25 cellular contexts compared by ENCODE assay signal in genomic region chr20:45085867-45086266, GRCh38. TPM values are rescaled to one million over a fixed set of nuclear protein-coding genes. Genes with fewer than 3 reads are reported as not detected.
DNase-seq lines count a peak whose midpoint lies in the region; ATAC-seq and TF ChIP-seq lines count a peak whose summit lies in the region.
"Had no signal": no experiment of that assay in that cellular context is flagged by ENCODE, and none has a peak within 500 bp of the region (broad histone marks: within the 10 kb centered on the region; RNA-seq: fewer than 3 reads in every experiment).

No MANE protein-coding gene starts in this region.

- H3K9ac ChIP-seq in BLaER1 = no peak overlapping the region

- peaks cover 7% of the 10 kb centered on the region for H3K9me3 Mint-ChIP-seq in memory B cell

- no peaks in the 10 kb centered on the region for H3K79me2 ChIP-seq in DOHH2 (ENCODE audit: control insufficient read depth, low read length)
- H3K79me2 ChIP-seq: hepatocyte had no signal

- peak overlapping the region; percentile 56 for H3K4me2 ChIP-seq in BLaER1
- no peak overlapping the region for H3K4me2 ChIP-seq in DOHH2 (ENCODE audit: low read length)
- H3K4me2 ChIP-seq: hepatocyte had no signal

- 92% methylated on average over 1 of the region's 1 CpG for WGBS in prostate gland

- H3K4me1 ChIP-seq in BLaER1 = peaks cover 13% of the 10 kb centered on the region
- peaks cover 22% of the 10 kb centered on the region for H3K4me1 ChIP-seq in DOHH2 (ENCODE audit: control insufficient read depth, low read length)
- H3K4me1 ChIP-seq in prostate gland (replicated peaks) = no peaks in the 10 kb centered on the region
- H3K4me1 ChIP-seq: uterus had no signal

- H3K27ac ChIP-seq in BLaER1 (no peak overlapping the region), DOHH2 (ENCODE audit: low read depth, low read length) (no peak overlapping the region), prostate gland (no peak overlapping the region)
- H3K27ac ChIP-seq: hepatocyte, uterus, VCaP had no signal

- no peaks in the 10 kb centered on the region for H4K20me1 ChIP-seq in BLaER1
- H4K20me1 ChIP-seq in DOHH2 (ENCODE audit: control insufficient read depth, insufficient read depth, low read depth, low read length) = no peaks in the 10 kb centered on the region

- TF ChIP-seq POLR2A in prostate gland (IDR thresholded peaks at IDR 0.05) (no peak), GM18505 (IDR thresholded peaks at IDR 0.05; ENCODE audit: borderline replicate concordance, extremely low read depth, insufficient read depth, insufficient read length) (no peak)

- H3K27me3 Mint-ChIP-seq in memory B cell = no peaks in the 10 kb centered on the region
- H3K27me3 Mint-ChIP-seq: progenitor cell of endocrine pancreas had no signal

- peaks cover 30% of the 10 kb centered on the region for H3K36me3 ChIP-seq in BLaER1
- peaks cover 55% of the 10 kb centered on the region for H3K36me3 ChIP-seq in DOHH2 (ENCODE audit: control insufficient read depth, low read length)
- H3K36me3 ChIP-seq in prostate gland = no peaks in the 10 kb centered on the region
- H3K36me3 ChIP-seq: uterus had no signal

- intact Hi-C loops in prostate gland (cut with DNase I) = no loop called here

- H3K9me2 ChIP-seq in DOHH2 (replicated peaks; ENCODE audit: control insufficient read depth, low read length) = no peaks in the 10 kb centered on the region

- peaks cover 32% of the 10 kb centered on the region for H3K36me3 Mint-ChIP-seq in memory B cell

- H3K27me3 ChIP-seq in BLaER1 = no peaks in the 10 kb centered on the region
- no peaks in the 10 kb centered on the region for H3K27me3 ChIP-seq in DOHH2 (ENCODE audit: control insufficient read depth, low read length)
- no peaks in the 10 kb centered on the region for H3K27me3 ChIP-seq in prostate gland (replicated peaks; ENCODE audit: insufficient read depth)
- H3K27me3 ChIP-seq: hepatocyte, MG63, uterus had no signal

- ATAC-seq in memory B cell (ENCODE audit: low read depth) (no peak), HG02759 (IDR thresholded peaks at IDR 0.05; ENCODE audit: unreplicated experiment) (no peak), GM18505 (IDR thresholded peaks at IDR 0.05; ENCODE audit: unreplicated experiment) (no peak)
- ATAC-seq: left ventricle myocardium superior had no signal

- DNase-seq in SK-MEL-5 (ENCODE audit: low read depth, low spot score) (peak; percentile 29), memory B cell (ENCODE audit: low spot score in 2 of 2) (no peak), prostate gland (ENCODE audit: low spot score) (no peak), SHP77 (lab: John Stamatoyannopoulos, UW) (no peak)
- DNase-seq: activated CD4-positive, alpha-beta T cell treated with anti-CD3 and anti-CD28 coated beads, Interleukin-2, amount 50 U/mL, for 4 hours; activated naive CD4-positive, alpha-beta T cell treated with anti-CD3 and anti-CD28 coated beads, Interleukin-2, amount 50 U/mL, for 16 hours; cerebellar nuclear complex; erythroblast; foreskin fibroblast; GF-D8; left ventricle myocardium superior; MG63; NCI-H1436 treated with DMSO at 0.1 percent for 48 hours; NCI-H510A treated with DMSO at 0.1 percent for 48 hours; uterus had no signal

- in situ Hi-C loops in SK-MEL-5 (cut with HindIII; ENCODE audit: low pct_unique_long_range_greater_than_20kb, low sequenced_read_pairs) = no loop called here

- peak overlapping the region; percentile 72 for H3K27ac Mint-ChIP-seq in memory B cell
- H3K27ac Mint-ChIP-seq: progenitor cell of endocrine pancreas; T-helper 2 cell treated with Interferon-gamma antibody and Interleukin-4, amounts not matched to agents 5 μg/mL and 100 μg/mL, for 36 hours had no signal

- H3K4me3 ChIP-seq in BLaER1 (no peak overlapping the region), DOHH2 (ENCODE audit: low read length) (no peak overlapping the region), prostate gland (no peak overlapping the region)
- H3K4me3 ChIP-seq: hepatocyte, MG63, uterus had no signal

- H3F3A ChIP-seq in DOHH2 (ENCODE audit: control insufficient read depth, insufficient read depth) = no peaks in the 10 kb centered on the region; the same call in 1 of the 2 replicates

- H3K9me3 ChIP-seq in BLaER1 = peaks cover 22% of the 10 kb centered on the region
- no peaks in the 10 kb centered on the region; the same call in 1 of the 2 replicates for H3K9me3 ChIP-seq in DOHH2 (ENCODE audit: control insufficient read depth, insufficient read depth, low read length)
- no peaks in the 10 kb centered on the region for H3K9me3 ChIP-seq in prostate gland
- H3K9me3 ChIP-seq: uterus had no signal

- H3K4me3 Mint-ChIP-seq in memory B cell = no peak overlapping the region
- H3K4me3 Mint-ChIP-seq: T-helper 2 cell treated with Interferon-gamma antibody and Interleukin-4, amounts not matched to agents 5 μg/mL and 100 μg/mL, for 36 hours had no signal

- peak; percentile 16 for TF ChIP-seq CTCF in DOHH2 (IDR thresholded peaks at IDR 0.05; ENCODE audit: low read depth, low read length, poor library complexity, severe bottlenecking)
- no peak for TF ChIP-seq CTCF in prostate gland (IDR thresholded peaks at IDR 0.05)

- peaks cover 29% of the 10 kb centered on the region for H3K4me1 Mint-ChIP-seq in memory B cell

RNA-seq across cellular contexts. Expression of gene KCNS1, which starts 15.1 kb away (rescaled TPM):
- total RNA-seq in SK-MEL-5 (2014; rRNA removed; shearing (Covaris generic)) = 1.1 and 1.7 TPM in 2 replicates
- 6.6 and 7.6 TPM in 2 replicates for polyA plus RNA-seq in SK-MEL-5 (2015; cell fraction: cytosol; rRNA removed)
- polyA plus RNA-seq in SK-MEL-5 (2015; cell fraction: nucleus; rRNA removed) = 0.72 and 2.3 TPM in 2 replicates
- total RNA-seq in prostate gland = 1 to 10 TPM in 1 of 2 donors, under 1 TPM in 1; 0.09 to 4.7 TPM
- total RNA-seq: left ventricle myocardium superior, mononuclear cell had no signal

RNA-seq across cellular contexts. Expression of gene WFDC5, which starts 29.1 kb away (rescaled TPM):
- not detected in 2 replicates for total RNA-seq in SK-MEL-5 (2014; rRNA removed; shearing (Covaris generic))
- not detected in 2 replicates for polyA plus RNA-seq in SK-MEL-5 (2015; cell fraction: cytosol; rRNA removed)
- not detected in 2 replicates for polyA plus RNA-seq in SK-MEL-5 (2015; cell fraction: nucleus; rRNA removed)
- 1 to 10 TPM; 1.0 to 2.3 TPM for total RNA-seq in prostate gland
- total RNA-seq: left ventricle myocardium superior, mononuclear cell, progenitor cell of endocrine pancreas, temporal lobe, uterus had no signal
- polyA plus RNA-seq: hepatocyte had no signal

RNA-seq across cellular contexts. Expression of gene WFDC12, which starts 38.4 kb away (rescaled TPM):
- total RNA-seq in SK-MEL-5 (2014; rRNA removed; shearing (Covaris generic)) = not detected in 2 replicates
- polyA plus RNA-seq in SK-MEL-5 (2015; cell fraction: cytosol; rRNA removed) = not detected in 2 replicates
- polyA plus RNA-seq in SK-MEL-5 (2015; cell fraction: nucleus; rRNA removed) = not detected in 2 replicates
- total RNA-seq in prostate gland = not detected
- total RNA-seq: hepatocyte, left ventricle myocardium superior, mononuclear cell, progenitor cell of endocrine pancreas, temporal lobe, uterus had no signal
- polyA plus RNA-seq: hepatocyte had no signal
